In genomic region chr7:27940341-27940740, GRCh38 we compare ENCODE assay signal across 22 cellular contexts.
DNase-seq lines count a peak whose midpoint lies in the region; ATAC-seq and TF ChIP-seq lines count a peak whose summit lies in the region.
"Had no signal": no experiment of that assay in that cellular context is flagged by ENCODE, and none has a peak within 500 bp of the region (broad histone marks: within the 10 kb centered on the region; RNA-seq: fewer than 3 reads in every experiment).

No MANE protein-coding gene starts in this region.

- no peak overlapping the region for H3K23ac ChIP-seq in H9 (ENCODE audit: insufficient read length, low read depth, low read length)
- H3K23ac ChIP-seq in mesendoderm (ENCODE audit: low read length), result no peak overlapping the region

- no peaks in the 10 kb centered on the region for H3K4me1 ChIP-seq in H9 (ENCODE audit: insufficient read depth, low read length)
- H3K4me1 ChIP-seq in mesendoderm (ENCODE audit: control insufficient read depth, low read depth, low read length), result peaks cover 3% of the 10 kb centered on the region
- H3K4me1 ChIP-seq in SJCRH30, result peaks cover 12% of the 10 kb centered on the region
- H3K4me1 ChIP-seq: pancreas had no signal

- H3K9ac ChIP-seq in H9 (ENCODE audit: extremely low read depth, insufficient read length, low read length), result no peak overlapping the region
- no peak overlapping the region for H3K9ac ChIP-seq in mesendoderm (ENCODE audit: low read length)

- H3K79me1 ChIP-seq in H9 (ENCODE audit: insufficient read depth, low read depth, low read length, poor library complexity, severe bottlenecking) (no peaks in the 10 kb centered on the region), mesendoderm (ENCODE audit: low read length) (no peaks in the 10 kb centered on the region)

- H3K18ac ChIP-seq in H9 (ENCODE audit: insufficient read length, low read depth, low read length) (no peak overlapping the region), mesendoderm (ENCODE audit: low read length) (no peak overlapping the region)

- H3K27ac Mint-ChIP-seq in H9 (peak overlapping the region in 2 of 3 experiments; percentile 4 to 94; a peak in 3 of 7 replicates), brain (peak overlapping the region; percentile 26 to 96 (median 78)), progenitor cell of endocrine pancreas (peak overlapping the region; percentile 6)
- H3K27ac Mint-ChIP-seq: activated CD8-positive, alpha-beta T cell treated with anti-CD3 and anti-CD28 coated beads for 36 hours; CD4-positive, alpha-beta memory T cell had no signal

- H2AK5ac ChIP-seq in H9 (ENCODE audit: insufficient read length, low read length) (no peak overlapping the region), mesendoderm (ENCODE audit: low read length) (no peak overlapping the region)

- H4K20me1 ChIP-seq in H9 (ENCODE audit: control insufficient read depth, insufficient read depth, insufficient read length), result no peaks in the 10 kb centered on the region

- no peaks in the 10 kb centered on the region; a peak in 1 of 7 replicates for H3K36me3 Mint-ChIP-seq in H9 (ENCODE audit: insufficient read depth in 1 of 3, low read depth in 3 of 3)
- peaks cover 5% of the 10 kb centered on the region for H3K36me3 Mint-ChIP-seq in brain
- no peaks in the 10 kb centered on the region for H3K36me3 Mint-ChIP-seq in progenitor cell of endocrine pancreas (ENCODE audit: insufficient read depth)

- H3K27ac ChIP-seq in H9 (ENCODE audit: insufficient read length, low read depth, low read length) (no peak overlapping the region), mesendoderm (ENCODE audit: low read depth, low read length) (no peak overlapping the region), SJCRH30 (no peak overlapping the region)
- H3K27ac ChIP-seq: pancreas, RWPE1 had no signal

- H2BK5ac ChIP-seq in H9 (ENCODE audit: insufficient read length, low read length) (no peak overlapping the region), mesendoderm (ENCODE audit: low read length) (no peak overlapping the region)

- H3K4me1 Mint-ChIP-seq in H9 (peaks cover 8 to 9% of the 10 kb centered on the region in 2 experiments; a peak in 3 of 4 replicates), brain (peaks cover 73% of the 10 kb centered on the region), progenitor cell of endocrine pancreas (ENCODE audit: low read depth) (peaks cover 14% of the 10 kb centered on the region)

- H3K27me3 ChIP-seq in H9 (ENCODE audit: insufficient read depth, low read length) (no peaks in the 10 kb centered on the region), mesendoderm (ENCODE audit: insufficient read depth, low read length, poor library complexity) (no peaks in the 10 kb centered on the region), SJCRH30 (no peaks in the 10 kb centered on the region)
- H3K27me3 ChIP-seq: pancreas had no signal

- H4K8ac ChIP-seq in H9 (replicated peaks; ENCODE audit: insufficient read length, low read depth, low read length) (no peak overlapping the region), mesendoderm (ENCODE audit: low read depth, low read length) (no peak overlapping the region)

- ATAC-seq in HG03025 (IDR thresholded peaks at IDR 0.05; ENCODE audit: low FRiP score, unreplicated experiment), result no peak
- ATAC-seq: activated CD8-positive, alpha-beta T cell treated with anti-CD3 and anti-CD28 coated beads for 36 hours; pancreas had no signal

- H3K4me3 Mint-ChIP-seq in H9, result no peak overlapping the region
- H3K4me3 Mint-ChIP-seq in brain, result peak overlapping the region in 1 of 5 experiments; percentile 4
- H3K4me3 Mint-ChIP-seq in progenitor cell of endocrine pancreas (ENCODE audit: low read depth), result no peak overlapping the region
- H3K4me3 Mint-ChIP-seq: activated CD8-positive, alpha-beta T cell treated with anti-CD3 and anti-CD28 coated beads for 36 hours; CD4-positive, alpha-beta memory T cell had no signal

- H3K4me3 ChIP-seq in mesendoderm (ENCODE audit: low read length) (no peak overlapping the region), SJCRH30 (no peak overlapping the region)
- H3K4me3 ChIP-seq: lung, pancreas had no signal

- H2BK120ac ChIP-seq in H9 (ENCODE audit: low read depth, low read length, poor library complexity, severe bottlenecking), result no peak overlapping the region
- no peak overlapping the region for H2BK120ac ChIP-seq in mesendoderm (ENCODE audit: low read depth, low read length)

- no CpG with 5 or more reads among the region's 9 CpGs for WGBS in H9 (ENCODE audit: extremely low coverage, insufficient read length, low lambda C conversion rate)
- no CpG with 5 or more reads among the region's 9 CpGs for WGBS in mesendoderm (ENCODE audit: extremely low coverage, insufficient coverage, low lambda C conversion rate)

- H3T11ph ChIP-seq in H9 (ENCODE audit: low read length), result no peak overlapping the region

- H3K27me3 Mint-ChIP-seq in H9 (ENCODE audit: low read depth) (no peaks in the 10 kb centered on the region), brain (peaks cover 13% of the 10 kb centered on the region), progenitor cell of endocrine pancreas (no peaks in the 10 kb centered on the region)
- H3K27me3 Mint-ChIP-seq: activated CD8-positive, alpha-beta T cell treated with anti-CD3 and anti-CD28 coated beads for 36 hours; CD4-positive, alpha-beta memory T cell had no signal

- H3K9me3 Mint-ChIP-seq in H9, result no peaks in the 10 kb centered on the region
- peaks cover 0 to 4% (median 0%) of the 10 kb centered on the region in 5 experiments for H3K9me3 Mint-ChIP-seq in brain
- H3K9me3 Mint-ChIP-seq in progenitor cell of endocrine pancreas (ENCODE audit: low read depth), result no peaks in the 10 kb centered on the region

- H4K5ac ChIP-seq in H9 (ENCODE audit: insufficient read length, low read depth, low read length), result no peak overlapping the region
- H4K5ac ChIP-seq in mesendoderm (ENCODE audit: low read length), result no peak overlapping the region

- no peak overlapping the region for H2BK20ac ChIP-seq in H9 (ENCODE audit: low read depth, low read length, poor library complexity, severe bottlenecking)

- H2AFZ ChIP-seq in H9 (ENCODE audit: low read length), result no peak overlapping the region

- H3K56ac ChIP-seq in H9 (ENCODE audit: insufficient read length, low read depth, low read length) (no peak overlapping the region), mesendoderm (ENCODE audit: low read length) (no peak overlapping the region)

- no peak overlapping the region for H3K4me2 ChIP-seq in H9 (ENCODE audit: insufficient read depth, insufficient read length, low read length)
- no peak overlapping the region for H3K4me2 ChIP-seq in mesendoderm (ENCODE audit: low read length)

- H2BK15ac ChIP-seq in H9 (ENCODE audit: low read depth, low read length), result no peak overlapping the region
- H2BK15ac ChIP-seq in mesendoderm (replicated peaks; ENCODE audit: low read depth), result no peak overlapping the region

- TF ChIP-seq CTCF in H9 (conservative IDR thresholded peaks at IDR 0.05) (no peak), brain (conservative IDR thresholded peaks at IDR 0.05) (no peak), progenitor cell of endocrine pancreas (IDR thresholded peaks at IDR 0.05; ENCODE audit: unreplicated experiment) (no peak)

- H4K91ac ChIP-seq in H9 (ENCODE audit: insufficient read length, low read depth, low read length), result no peak overlapping the region

- no peak overlapping the region for H3K14ac ChIP-seq in H9 (ENCODE audit: insufficient read depth, low read length)

- H3K9me3 ChIP-seq in H9 (ENCODE audit: control insufficient read depth, low read depth, low read length), result no peaks in the 10 kb centered on the region
- no peaks in the 10 kb centered on the region for H3K9me3 ChIP-seq in SJCRH30 (replicated peaks)
- H3K9me3 ChIP-seq: pancreas had no signal

- no peak overlapping the region for H2BK12ac ChIP-seq in H9 (ENCODE audit: insufficient read length, low read depth, low read length)

- no peaks in the 10 kb centered on the region for H3K36me3 ChIP-seq in mesendoderm (ENCODE audit: control insufficient read depth, insufficient read depth, low read length)
- H3K36me3 ChIP-seq in SJCRH30, result no peaks in the 10 kb centered on the region
- H3K36me3 ChIP-seq: pancreas had no signal

- H3K79me2 ChIP-seq in H9 (ENCODE audit: insufficient read depth, low read length) (no peaks in the 10 kb centered on the region), mesendoderm (ENCODE audit: control insufficient read depth, insufficient read depth, low read length) (no peaks in the 10 kb centered on the region)

- H3K23me2 ChIP-seq in H9 (ENCODE audit: insufficient read length, low read depth, low read length, poor library complexity, severe bottlenecking), result no peaks in the 10 kb centered on the region

- no peak for DNase-seq in H9
- peak; percentile 78 for DNase-seq in inferior parietal cortex (ENCODE audit: extremely low spot score)
- no peak for DNase-seq in progenitor cell of endocrine pancreas (ENCODE audit: low spot score, unreplicated experiment)
- no peak for DNase-seq in mesendoderm
- no peak for DNase-seq in SJCRH30
- DNase-seq: activated CD8-positive, alpha-beta T cell treated with anti-CD3 and anti-CD28 coated beads for 36 hours; activated gamma-delta T cell treated with Interleukin-2 at 50 U/mL for 16 hours; activated T-cell treated with anti-CD3 and anti-CD28 coated beads for 4 hours; CD4-positive, alpha-beta memory T cell; foreskin fibroblast; GF-D8; H7; KG1; NCI-H146; NCI-H748 treated with DMSO at 0.1 percent for 48 hours; pancreas; stimulated activated CD8-positive, alpha-beta memory T cell treated with anti-CD3 and anti-CD28 coated beads, Interleukin-4, amount 100 ng/mL, for 48 hours; T1000 had no signal

- H3K4ac ChIP-seq in H9 (ENCODE audit: low read depth, low read length) (no peak overlapping the region), mesendoderm (ENCODE audit: low read depth, low read length) (no peak overlapping the region)

Comparison
In these comparisons a context has a peak if more than half of its experiments do, and no peak if none do; other contexts are left out.
1. H3K27ac Mint-ChIP-seq: peak in every context shown above with its lines; median percentile 78 in brain; 49 in H9; 6 in progenitor cell of endocrine pancreas.